Comparison of ENCODE assay signal across 1 cellular context in the genomic region with DNA sequence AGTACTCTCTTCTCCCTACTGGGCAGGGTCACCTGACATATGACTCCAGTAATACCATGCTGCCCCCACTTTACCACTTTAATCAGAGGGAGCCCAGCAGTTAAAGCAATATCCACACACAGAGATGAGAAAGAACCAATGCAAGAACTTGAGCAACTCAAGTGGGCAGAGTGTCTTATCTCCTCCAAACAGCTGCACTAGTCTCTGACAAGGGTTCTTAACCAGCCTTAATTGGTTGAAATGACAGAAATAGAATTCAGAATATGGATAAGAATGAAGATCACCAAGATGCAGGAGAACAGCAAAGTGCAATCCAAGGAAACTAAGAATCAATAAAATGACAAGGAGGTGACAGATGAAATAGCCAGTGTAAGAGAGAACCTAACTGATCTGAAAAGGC.
TF ChIP-seq lines count a peak whose summit lies in the region.

No MANE protein-coding gene starts in this region.

TF ChIP-seq in K562, 482 proteins besides CTCF, POLR2A, EP300 and RAD21 (continued from another document and continues in another):
- no peak for TF ChIP-seq ZNF354B (CRISPR knock-in tag; IDR thresholded peaks at IDR 0.05)
- TF ChIP-seq SREBF2 (CRISPR knock-in tag; IDR thresholded peaks at IDR 0.05), result no peak
- no peak; a peak in 1 of 4 replicates for TF ChIP-seq MNT (conservative IDR thresholded peaks at IDR 0.05)
- TF ChIP-seq, protein P1, sequence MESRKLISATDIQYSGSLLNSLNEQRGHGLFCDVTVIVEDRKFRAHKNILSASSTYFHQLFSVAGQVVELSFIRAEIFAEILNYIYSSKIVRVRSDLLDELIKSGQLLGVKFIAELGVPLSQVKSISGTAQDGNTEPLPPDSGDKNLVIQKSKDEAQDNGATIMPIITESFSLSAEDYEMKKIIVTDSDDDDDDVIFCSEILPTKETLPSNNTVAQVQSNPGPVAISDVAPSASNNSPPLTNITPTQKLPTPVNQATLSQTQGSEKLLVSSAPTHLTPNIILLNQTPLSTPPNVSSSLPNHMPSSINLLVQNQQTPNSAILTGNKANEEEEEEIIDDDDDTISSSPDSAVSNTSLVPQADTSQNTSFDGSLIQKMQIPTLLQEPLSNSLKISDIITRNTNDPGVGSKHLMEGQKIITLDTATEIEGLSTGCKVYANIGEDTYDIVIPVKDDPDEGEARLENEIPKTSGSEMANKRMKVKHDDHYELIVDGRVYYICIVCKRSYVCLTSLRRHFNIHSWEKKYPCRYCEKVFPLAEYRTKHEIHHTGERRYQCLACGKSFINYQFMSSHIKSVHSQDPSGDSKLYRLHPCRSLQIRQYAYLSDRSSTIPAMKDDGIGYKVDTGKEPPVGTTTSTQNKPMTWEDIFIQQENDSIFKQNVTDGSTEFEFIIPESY (CRISPR knock-in tag; IDR thresholded peaks at IDR 0.05), result no peak
- no peak for TF ChIP-seq PHTF2 (CRISPR knock-in tag; IDR thresholded peaks at IDR 0.05)
- no peak for TF ChIP-seq ZSCAN32 (CRISPR knock-in tag; IDR thresholded peaks at IDR 0.05)
- TF ChIP-seq ELK3 (CRISPR knock-in tag; IDR thresholded peaks at IDR 0.05), result no peak
- TF ChIP-seq ETV5 (CRISPR knock-in tag; IDR thresholded peaks at IDR 0.05; ENCODE audit: low read depth), result no peak
- no peak for TF ChIP-seq MAZ (CRISPR knock-in tag; conservative IDR thresholded peaks at IDR 0.05 in 1 of 2, IDR thresholded peaks at IDR 0.05 in 1 of 2)
- no peak for TF ChIP-seq CBX1 (IDR thresholded peaks at IDR 0.05; ENCODE audit: low read depth)
- no peak for TF ChIP-seq SETDB1 (IDR thresholded peaks at IDR 0.05; ENCODE audit: low read length)
- TF ChIP-seq CREM (IDR thresholded peaks at IDR 0.05; ENCODE audit: low read depth), result 0 out of 2 replicates have a peak, but pooled peaks have one; percentile 26
- TF ChIP-seq, protein P2, sequence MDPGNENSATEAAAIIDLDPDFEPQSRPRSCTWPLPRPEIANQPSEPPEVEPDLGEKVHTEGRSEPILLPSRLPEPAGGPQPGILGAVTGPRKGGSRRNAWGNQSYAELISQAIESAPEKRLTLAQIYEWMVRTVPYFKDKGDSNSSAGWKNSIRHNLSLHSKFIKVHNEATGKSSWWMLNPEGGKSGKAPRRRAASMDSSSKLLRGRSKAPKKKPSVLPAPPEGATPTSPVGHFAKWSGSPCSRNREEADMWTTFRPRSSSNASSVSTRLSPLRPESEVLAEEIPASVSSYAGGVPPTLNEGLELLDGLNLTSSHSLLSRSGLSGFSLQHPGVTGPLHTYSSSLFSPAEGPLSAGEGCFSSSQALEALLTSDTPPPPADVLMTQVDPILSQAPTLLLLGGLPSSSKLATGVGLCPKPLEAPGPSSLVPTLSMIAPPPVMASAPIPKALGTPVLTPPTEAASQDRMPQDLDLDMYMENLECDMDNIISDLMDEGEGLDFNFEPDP (CRISPR knock-in tag; IDR thresholded peaks at IDR 0.05), result no peak
- no peak for TF ChIP-seq DNMT1 (IDR thresholded peaks at IDR 0.05)
- TF ChIP-seq, protein P3, sequence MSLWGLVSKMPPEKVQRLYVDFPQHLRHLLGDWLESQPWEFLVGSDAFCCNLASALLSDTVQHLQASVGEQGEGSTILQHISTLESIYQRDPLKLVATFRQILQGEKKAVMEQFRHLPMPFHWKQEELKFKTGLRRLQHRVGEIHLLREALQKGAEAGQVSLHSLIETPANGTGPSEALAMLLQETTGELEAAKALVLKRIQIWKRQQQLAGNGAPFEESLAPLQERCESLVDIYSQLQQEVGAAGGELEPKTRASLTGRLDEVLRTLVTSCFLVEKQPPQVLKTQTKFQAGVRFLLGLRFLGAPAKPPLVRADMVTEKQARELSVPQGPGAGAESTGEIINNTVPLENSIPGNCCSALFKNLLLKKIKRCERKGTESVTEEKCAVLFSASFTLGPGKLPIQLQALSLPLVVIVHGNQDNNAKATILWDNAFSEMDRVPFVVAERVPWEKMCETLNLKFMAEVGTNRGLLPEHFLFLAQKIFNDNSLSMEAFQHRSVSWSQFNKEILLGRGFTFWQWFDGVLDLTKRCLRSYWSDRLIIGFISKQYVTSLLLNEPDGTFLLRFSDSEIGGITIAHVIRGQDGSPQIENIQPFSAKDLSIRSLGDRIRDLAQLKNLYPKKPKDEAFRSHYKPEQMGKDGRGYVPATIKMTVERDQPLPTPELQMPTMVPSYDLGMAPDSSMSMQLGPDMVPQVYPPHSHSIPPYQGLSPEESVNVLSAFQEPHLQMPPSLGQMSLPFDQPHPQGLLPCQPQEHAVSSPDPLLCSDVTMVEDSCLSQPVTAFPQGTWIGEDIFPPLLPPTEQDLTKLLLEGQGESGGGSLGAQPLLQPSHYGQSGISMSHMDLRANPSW (CRISPR knock-in tag; IDR thresholded peaks at IDR 0.05), result no peak
- TF ChIP-seq ZBTB26 (CRISPR knock-in tag; IDR thresholded peaks at IDR 0.05), result no peak
- no peak for TF ChIP-seq ZNF407 (IDR thresholded peaks at IDR 0.05; ENCODE audit: low read depth)
- TF ChIP-seq ZNF197 (CRISPR knock-in tag; IDR thresholded peaks at IDR 0.05; ENCODE audit: low read depth), result no peak
- no peak for TF ChIP-seq GTF3C2 (IDR thresholded peaks at IDR 0.05; ENCODE audit: borderline replicate concordance, extremely low read depth, insufficient read length)
- TF ChIP-seq TSC22D4 (tag; IDR thresholded peaks at IDR 0.05), result no peak
- TF ChIP-seq REST (CRISPR knock-in tag; IDR thresholded peaks at IDR 0.05; ENCODE audit: low read depth), result no peak
- TF ChIP-seq ZNF263 (CRISPR knock-in tag; IDR thresholded peaks at IDR 0.05; ENCODE audit: borderline replicate concordance), result no peak
- TF ChIP-seq MEIS2 (IDR thresholded peaks at IDR 0.05; ENCODE audit: partially characterized antibody), result peak; percentile 80
- TF ChIP-seq CBX8 (IDR thresholded peaks at IDR 0.05; ENCODE audit: borderline replicate concordance, extremely low read depth, low read depth, low read length, poor library complexity, severe bottlenecking), result no peak
